Comparison of ENCODE assay signal across 13 cellular contexts in the genomic region with DNA sequence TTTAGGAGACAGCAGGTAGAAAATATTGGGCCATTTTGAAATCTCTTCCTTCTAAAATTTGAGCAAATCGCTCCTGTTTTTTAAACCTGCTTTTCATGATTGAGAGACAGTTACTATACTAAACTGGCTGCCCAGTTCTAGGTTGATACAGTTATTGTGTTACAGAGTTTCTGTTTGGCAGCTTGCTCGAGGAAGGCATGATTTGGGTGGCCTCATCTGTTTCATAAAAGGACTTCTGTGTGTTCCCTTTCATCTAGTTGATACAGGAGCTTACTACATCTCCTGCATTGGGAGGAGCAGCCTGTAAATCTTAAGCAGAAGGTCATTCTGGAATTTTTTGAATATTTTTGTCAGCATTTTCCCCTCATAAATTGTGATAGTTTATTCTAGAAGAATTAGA.
"Had no signal": no experiment of that assay in that cellular context is flagged by ENCODE, and none has a peak within 500 bp of the region (broad histone marks: within the 10 kb centered on the region; RNA-seq: fewer than 3 reads in every experiment).

No MANE protein-coding gene starts in this region.

- H3K27ac Mint-ChIP-seq: activated CD4-positive, alpha-beta memory T cell treated with anti-CD3 and anti-CD28 coated beads, Interleukin-2, amount 10 ng/mL, durations not matched to agents 7 days and 5 days; stimulated activated naive CD8-positive, alpha-beta T cell treated with anti-CD3 and anti-CD28 coated beads, Interleukin-15, amount 100 ng/mL, for 72 hours; T-cell had no signal

- H3K27ac ChIP-seq: ascending aorta, left ventricle myocardium inferior, right lobe of liver, SK-N-MC, spleen, thoracic aorta had no signal

- H3K27me3 ChIP-seq: ascending aorta, right lobe of liver, spleen had no signal

- ATAC-seq: right lobe of liver; stimulated activated naive CD8-positive, alpha-beta T cell treated with anti-CD3 and anti-CD28 coated beads, Interleukin-15, amount 100 ng/mL, for 72 hours; T-cell had no signal

- H3K4me1 ChIP-seq: right lobe of liver had no signal

- H3K27me3 Mint-ChIP-seq: activated CD4-positive, alpha-beta memory T cell treated with anti-CD3 and anti-CD28 coated beads, Interleukin-2, amount 10 ng/mL, durations not matched to agents 7 days and 5 days; stimulated activated naive CD8-positive, alpha-beta T cell treated with anti-CD3 and anti-CD28 coated beads, Interleukin-15, amount 100 ng/mL, for 72 hours; T-cell had no signal

- H3K9me3 Mint-ChIP-seq: activated CD4-positive, alpha-beta memory T cell treated with anti-CD3 and anti-CD28 coated beads, Interleukin-2, amount 10 ng/mL, durations not matched to agents 7 days and 5 days; stimulated activated naive CD8-positive, alpha-beta T cell treated with anti-CD3 and anti-CD28 coated beads, Interleukin-15, amount 100 ng/mL, for 72 hours; T-cell had no signal

- H3K4me3 Mint-ChIP-seq: activated CD4-positive, alpha-beta memory T cell treated with anti-CD3 and anti-CD28 coated beads, Interleukin-2, amount 10 ng/mL, durations not matched to agents 7 days and 5 days; stimulated activated naive CD8-positive, alpha-beta T cell treated with anti-CD3 and anti-CD28 coated beads, Interleukin-15, amount 100 ng/mL, for 72 hours; T-cell had no signal

- H3K9me3 ChIP-seq: ascending aorta, left ventricle myocardium inferior, right lobe of liver, spleen, thoracic aorta had no signal

- H3K4me3 ChIP-seq: ascending aorta, left ventricle myocardium inferior, right lobe of liver, SK-N-MC, spleen, thoracic aorta had no signal

- DNase-seq: activated CD4-positive, alpha-beta memory T cell treated with anti-CD3 and anti-CD28 coated beads, Interleukin-2, amount 10 ng/mL, durations not matched to agents 7 days and 5 days; activated naive CD4-positive, alpha-beta T cell treated with Interleukin-2 at 50 U/mL for 16 hours; dermis blood vessel endothelial cell; left ventricle myocardium inferior; mesendoderm; right lobe of liver; spleen; stimulated activated naive CD8-positive, alpha-beta T cell treated with anti-CD3 and anti-CD28 coated beads, Interleukin-15, amount 100 ng/mL, for 72 hours; T-cell; T-helper 9 cell had no signal
